In the genomic region with DNA sequence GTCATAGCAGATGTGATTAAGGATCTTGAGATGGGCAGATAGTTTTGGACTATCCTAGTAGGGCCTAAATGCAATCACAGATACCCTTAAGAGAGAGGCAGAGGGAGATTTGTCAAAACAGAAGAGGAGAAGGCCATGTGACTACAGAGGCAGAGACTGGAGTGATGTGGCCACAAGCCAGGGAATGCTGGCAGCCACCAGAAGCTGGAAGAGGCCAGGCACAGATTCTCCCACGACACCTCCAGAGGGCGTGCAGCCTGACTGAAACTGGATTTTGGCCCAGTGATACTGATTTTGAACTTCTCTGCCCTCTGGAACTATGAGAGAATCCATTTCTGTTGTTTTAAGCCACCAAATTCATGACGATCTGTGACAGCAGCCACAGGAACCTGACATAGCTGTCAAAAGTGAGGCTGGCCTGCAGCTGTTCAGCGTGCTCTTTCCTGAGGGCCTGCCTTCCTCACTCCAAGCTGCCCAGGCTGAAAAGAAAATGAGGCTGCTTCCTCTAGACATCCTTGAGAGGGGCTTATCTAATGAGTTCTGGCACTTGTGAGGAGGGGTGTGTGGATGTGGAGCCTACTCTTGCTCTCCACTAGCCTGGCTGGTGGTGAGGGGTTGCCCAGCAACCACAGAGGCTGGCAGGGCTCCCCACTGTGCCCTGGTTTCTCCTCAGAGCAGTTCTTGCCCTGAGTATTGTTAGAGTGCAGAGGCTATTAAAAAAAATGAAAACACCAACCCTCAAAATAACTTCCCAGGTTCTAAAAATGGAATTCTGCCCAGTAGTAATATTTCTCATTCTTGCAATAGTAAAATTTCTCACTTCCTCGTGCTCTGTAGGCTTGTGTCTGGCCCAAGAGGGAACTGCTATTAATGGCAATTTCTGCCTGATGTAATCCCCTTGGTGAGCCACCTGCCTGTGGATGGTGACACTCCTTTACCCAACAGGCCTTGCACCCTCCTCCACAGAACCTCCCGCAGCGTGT, we compare ENCODE assay signal across 1 cellular context.
TF ChIP-seq lines count a peak whose summit lies in the region.

No MANE protein-coding gene starts in this region.

TF ChIP-seq in GM23338, 12 proteins besides CTCF, POLR2A, EP300 and RAD21 (continued from another document):
- TF ChIP-seq, protein P1, sequence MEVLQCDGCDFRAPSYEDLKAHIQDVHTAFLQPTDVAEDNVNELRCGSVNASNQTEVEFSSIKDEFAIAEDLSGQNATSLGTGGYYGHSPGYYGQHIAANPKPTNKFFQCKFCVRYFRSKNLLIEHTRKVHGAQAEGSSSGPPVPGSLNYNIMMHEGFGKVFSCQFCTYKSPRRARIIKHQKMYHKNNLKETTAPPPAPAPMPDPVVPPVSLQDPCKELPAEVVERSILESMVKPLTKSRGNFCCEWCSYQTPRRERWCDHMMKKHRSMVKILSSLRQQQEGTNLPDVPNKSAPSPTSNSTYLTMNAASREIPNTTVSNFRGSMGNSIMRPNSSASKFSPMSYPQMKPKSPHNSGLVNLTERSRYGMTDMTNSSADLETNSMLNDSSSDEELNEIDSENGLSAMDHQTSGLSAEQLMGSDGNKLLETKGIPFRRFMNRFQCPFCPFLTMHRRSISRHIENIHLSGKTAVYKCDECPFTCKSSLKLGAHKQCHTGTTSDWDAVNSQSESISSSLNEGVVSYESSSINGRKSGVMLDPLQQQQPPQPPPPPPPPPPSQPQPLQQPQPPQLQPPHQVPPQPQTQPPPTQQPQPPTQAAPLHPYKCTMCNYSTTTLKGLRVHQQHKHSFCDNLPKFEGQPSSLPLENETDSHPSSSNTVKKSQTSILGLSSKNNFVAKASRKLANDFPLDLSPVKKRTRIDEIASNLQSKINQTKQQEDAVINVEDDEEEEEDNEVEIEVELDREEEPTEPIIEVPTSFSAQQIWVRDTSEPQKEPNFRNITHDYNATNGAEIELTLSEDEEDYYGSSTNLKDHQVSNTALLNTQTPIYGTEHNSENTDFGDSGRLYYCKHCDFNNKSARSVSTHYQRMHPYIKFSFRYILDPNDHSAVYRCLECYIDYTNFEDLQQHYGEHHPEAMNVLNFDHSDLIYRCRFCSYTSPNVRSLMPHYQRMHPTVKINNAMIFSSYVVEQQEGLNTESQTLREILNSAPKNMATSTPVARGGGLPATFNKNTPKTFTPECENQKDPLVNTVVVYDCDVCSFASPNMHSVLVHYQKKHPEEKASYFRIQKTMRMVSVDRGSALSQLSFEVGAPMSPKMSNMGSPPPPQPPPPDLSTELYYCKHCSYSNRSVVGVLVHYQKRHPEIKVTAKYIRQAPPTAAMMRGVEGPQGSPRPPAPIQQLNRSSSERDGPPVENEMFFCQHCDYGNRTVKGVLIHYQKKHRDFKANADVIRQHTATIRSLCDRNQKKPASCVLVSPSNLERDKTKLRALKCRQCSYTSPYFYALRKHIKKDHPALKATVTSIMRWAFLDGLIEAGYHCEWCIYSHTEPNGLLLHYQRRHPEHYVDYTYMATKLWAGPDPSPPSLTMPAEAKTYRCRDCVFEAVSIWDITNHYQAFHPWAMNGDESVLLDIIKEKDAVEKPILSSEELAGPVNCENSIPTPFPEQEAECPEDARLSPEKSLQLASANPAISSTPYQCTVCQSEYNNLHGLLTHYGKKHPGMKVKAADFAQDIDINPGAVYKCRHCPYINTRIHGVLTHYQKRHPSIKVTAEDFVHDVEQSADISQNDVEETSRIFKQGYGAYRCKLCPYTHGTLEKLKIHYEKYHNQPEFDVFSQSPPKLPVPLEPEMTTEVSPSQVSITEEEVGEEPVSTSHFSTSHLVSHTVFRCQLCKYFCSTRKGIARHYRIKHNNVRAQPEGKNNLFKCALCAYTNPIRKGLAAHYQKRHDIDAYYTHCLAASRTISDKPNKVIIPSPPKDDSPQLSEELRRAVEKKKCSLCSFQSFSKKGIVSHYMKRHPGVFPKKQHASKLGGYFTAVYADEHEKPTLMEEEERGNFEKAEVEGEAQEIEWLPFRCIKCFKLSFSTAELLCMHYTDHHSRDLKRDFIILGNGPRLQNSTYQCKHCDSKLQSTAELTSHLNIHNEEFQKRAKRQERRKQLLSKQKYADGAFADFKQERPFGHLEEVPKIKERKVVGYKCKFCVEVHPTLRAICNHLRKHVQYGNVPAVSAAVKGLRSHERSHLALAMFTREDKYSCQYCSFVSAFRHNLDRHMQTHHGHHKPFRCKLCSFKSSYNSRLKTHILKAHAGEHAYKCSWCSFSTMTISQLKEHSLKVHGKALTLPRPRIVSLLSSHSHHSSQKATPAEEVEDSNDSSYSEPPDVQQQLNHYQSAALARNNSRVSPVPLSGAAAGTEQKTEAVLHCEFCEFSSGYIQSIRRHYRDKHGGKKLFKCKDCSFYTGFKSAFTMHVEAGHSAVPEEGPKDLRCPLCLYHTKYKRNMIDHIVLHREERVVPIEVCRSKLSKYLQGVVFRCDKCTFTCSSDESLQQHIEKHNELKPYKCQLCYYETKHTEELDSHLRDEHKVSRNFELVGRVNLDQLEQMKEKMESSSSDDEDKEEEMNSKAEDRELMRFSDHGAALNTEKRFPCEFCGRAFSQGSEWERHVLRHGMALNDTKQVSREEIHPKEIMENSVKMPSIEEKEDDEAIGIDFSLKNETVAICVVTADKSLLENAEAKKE (CRISPR knock-in tag; IDR thresholded peaks at IDR 0.05), result no peak
- TF ChIP-seq CREB1 (CRISPR knock-in tag; IDR thresholded peaks at IDR 0.05; ENCODE audit: low read depth) (no peak), STAT1 (IDR thresholded peaks at IDR 0.05; ENCODE audit: unreplicated experiment) (no peak), EZH2phosphoT487 (IDR thresholded peaks at IDR 0.05; ENCODE audit: unreplicated experiment) (no peak), ZNF331 (CRISPR knock-in tag; IDR thresholded peaks at IDR 0.05; ENCODE audit: low read depth) (no peak), ZNF114 (CRISPR knock-in tag; IDR thresholded peaks at IDR 0.05) (no peak)
- TF ChIP-seq, protein P2, sequence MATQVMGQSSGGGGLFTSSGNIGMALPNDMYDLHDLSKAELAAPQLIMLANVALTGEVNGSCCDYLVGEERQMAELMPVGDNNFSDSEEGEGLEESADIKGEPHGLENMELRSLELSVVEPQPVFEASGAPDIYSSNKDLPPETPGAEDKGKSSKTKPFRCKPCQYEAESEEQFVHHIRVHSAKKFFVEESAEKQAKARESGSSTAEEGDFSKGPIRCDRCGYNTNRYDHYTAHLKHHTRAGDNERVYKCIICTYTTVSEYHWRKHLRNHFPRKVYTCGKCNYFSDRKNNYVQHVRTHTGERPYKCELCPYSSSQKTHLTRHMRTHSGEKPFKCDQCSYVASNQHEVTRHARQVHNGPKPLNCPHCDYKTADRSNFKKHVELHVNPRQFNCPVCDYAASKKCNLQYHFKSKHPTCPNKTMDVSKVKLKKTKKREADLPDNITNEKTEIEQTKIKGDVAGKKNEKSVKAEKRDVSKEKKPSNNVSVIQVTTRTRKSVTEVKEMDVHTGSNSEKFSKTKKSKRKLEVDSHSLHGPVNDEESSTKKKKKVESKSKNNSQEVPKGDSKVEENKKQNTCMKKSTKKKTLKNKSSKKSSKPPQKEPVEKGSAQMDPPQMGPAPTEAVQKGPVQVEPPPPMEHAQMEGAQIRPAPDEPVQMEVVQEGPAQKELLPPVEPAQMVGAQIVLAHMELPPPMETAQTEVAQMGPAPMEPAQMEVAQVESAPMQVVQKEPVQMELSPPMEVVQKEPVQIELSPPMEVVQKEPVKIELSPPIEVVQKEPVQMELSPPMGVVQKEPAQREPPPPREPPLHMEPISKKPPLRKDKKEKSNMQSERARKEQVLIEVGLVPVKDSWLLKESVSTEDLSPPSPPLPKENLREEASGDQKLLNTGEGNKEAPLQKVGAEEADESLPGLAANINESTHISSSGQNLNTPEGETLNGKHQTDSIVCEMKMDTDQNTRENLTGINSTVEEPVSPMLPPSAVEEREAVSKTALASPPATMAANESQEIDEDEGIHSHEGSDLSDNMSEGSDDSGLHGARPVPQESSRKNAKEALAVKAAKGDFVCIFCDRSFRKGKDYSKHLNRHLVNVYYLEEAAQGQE (IDR thresholded peaks at IDR 0.05; ENCODE audit: unreplicated experiment), result no peak
